ENCODE assay signal across 15 cellular contexts in the genomic region with DNA sequence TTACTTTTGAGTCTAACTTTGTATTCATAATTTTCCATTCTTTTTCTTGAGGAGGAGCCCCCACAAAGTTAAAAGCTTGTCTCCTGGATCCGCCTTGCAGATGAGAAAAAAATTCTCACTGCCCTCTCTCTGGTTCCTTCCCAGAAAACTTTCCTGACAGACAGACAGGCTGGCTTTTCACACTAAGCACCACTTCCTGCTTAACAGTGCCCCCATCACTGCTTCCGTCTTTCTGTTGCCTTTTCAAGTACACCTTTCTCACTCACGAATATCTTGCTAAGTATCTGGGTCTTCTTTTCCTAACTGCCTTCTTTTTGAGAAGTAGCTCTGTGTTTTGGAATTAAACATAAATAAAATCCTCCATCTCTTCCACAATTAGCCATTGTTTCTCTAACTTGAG. TPM values are rescaled to one million over a fixed set of nuclear protein-coding genes. Genes with fewer than 3 reads are reported as not detected.
DNase-seq lines count a peak whose midpoint lies in the region; ATAC-seq, FAIRE-seq and TF ChIP-seq lines count a peak whose summit lies in the region.
"Had no signal": no experiment of that assay in that cellular context is flagged by ENCODE, and none has a peak within 500 bp of the region (broad histone marks: within the 10 kb centered on the region; RNA-seq: fewer than 3 reads in every experiment).

No MANE protein-coding gene starts in this region.

- FAIRE-seq in GM12892 (lab: Jason Lieb, UNC), result peak; percentile 90

- peak overlapping the region; percentile 34 for H2BK120ac ChIP-seq in mesenchymal stem cell (ENCODE audit: low read depth, low read length)

- H2BK12ac ChIP-seq in mesenchymal stem cell (ENCODE audit: low read length in 2 of 2), result no peak overlapping the region

- H2AFZ ChIP-seq in GM23248, result 0 out of 2 replicates have a peak overlapping the region, but pooled peaks have one; percentile 30
- H2AFZ ChIP-seq in OCI-LY7 (ENCODE audit: low read length), result peak overlapping the region; percentile 98
- H2AFZ ChIP-seq in mesenchymal stem cell (ENCODE audit: low read depth, low read length), result peak overlapping the region; percentile 27

- CTCF ChIA-PET in OCI-LY7 (lab: Charles Lee; ENCODE audit: unreplicated experiment), result no interaction called here

- H2BK5ac ChIP-seq in mesenchymal stem cell (ENCODE audit: low read depth, low read length, poor library complexity, severe bottlenecking), result no peak overlapping the region

- H4K20me1 ChIP-seq in GM23248 (ENCODE audit: insufficient read depth), result no peaks in the 10 kb centered on the region
- H4K20me1 ChIP-seq in OCI-LY7 (ENCODE audit: insufficient read depth, low read length), result no peaks in the 10 kb centered on the region

- no peak overlapping the region for H3K4me2 ChIP-seq in GM23248 (ENCODE audit: unreplicated experiment)
- peak overlapping the region; percentile 52 for H3K4me2 ChIP-seq in OCI-LY7 (ENCODE audit: low read length)
- H3K4me2 ChIP-seq in mesenchymal stem cell (ENCODE audit: low read length, poor library complexity, severe bottlenecking), result no peak overlapping the region

- H3K14ac ChIP-seq in mesenchymal stem cell (ENCODE audit: low read length in 2 of 2), result no peak overlapping the region

- no peak overlapping the region for H3K27ac ChIP-seq in GM23248
- H3K27ac ChIP-seq in OCI-LY7 (ENCODE audit: low read depth, low read length, poor library complexity, severe bottlenecking), result no peak overlapping the region
- H3K27ac ChIP-seq in mesenchymal stem cell (ENCODE audit: low read length, poor library complexity, severe bottlenecking), result no peak overlapping the region
- H3K27ac ChIP-seq: breast epithelium, gastrocnemius medialis, VCaP had no signal

- H3K9me2 ChIP-seq in GM23248 (ENCODE audit: insufficient read depth) (no peaks in the 10 kb centered on the region), OCI-LY7 (ENCODE audit: insufficient read depth, low read length) (no peaks in the 10 kb centered on the region)

- no peak for TF ChIP-seq POLR2A in GM12892 (IDR thresholded peaks at IDR 0.05; ENCODE audit: low read depth, low read length)

- ATAC-seq in GM19035 (IDR thresholded peaks at IDR 0.05; ENCODE audit: unreplicated experiment), result no peak
- ATAC-seq in HG03565 (IDR thresholded peaks at IDR 0.05; ENCODE audit: unreplicated experiment), result no peak
- ATAC-seq: gastrocnemius medialis had no signal

- H3K18ac ChIP-seq in mesenchymal stem cell (ENCODE audit: low read depth in 1 of 2, low read length in 2 of 2), result peak overlapping the region in 1 of 2 experiments; percentile 76

- no peak overlapping the region for H4K91ac ChIP-seq in mesenchymal stem cell (ENCODE audit: low read length)

- H3F3A ChIP-seq in GM23248 (ENCODE audit: insufficient read depth), result no peaks in the 10 kb centered on the region

- H2BK15ac ChIP-seq in mesenchymal stem cell (ENCODE audit: low read depth, poor library complexity, severe bottlenecking), result no peak overlapping the region

- peak overlapping the region; percentile 41 for H4K8ac ChIP-seq in mesenchymal stem cell (ENCODE audit: low read length)

- in situ Hi-C loops in GM23248 (cut with MboI), result no loop called here

- DNase-seq in GM12892 (ENCODE audit: insufficient read length) (no peak), GM23248 (no peak), OCI-LY7 (ENCODE audit: low spot score) (peak; percentile 60), mesenchymal stem cell (no peak), HCEC 1CT (no peak), superior temporal gyrus (ENCODE audit: extremely low spot score) (no peak)
- DNase-seq: gastrocnemius medialis, GF-D8, IMR-90, NCI-H82, substantia nigra had no signal

- H3K9ac ChIP-seq in GM23248 (no peak overlapping the region), mesenchymal stem cell (ENCODE audit: low read length) (no peak overlapping the region)

- TF ChIP-seq CTCF in OCI-LY7 (conservative IDR thresholded peaks at IDR 0.05; ENCODE audit: low read length), result peak; percentile 56; the same call in 1 of the 2 replicates

- no peak overlapping the region for H2AK5ac ChIP-seq in mesenchymal stem cell (ENCODE audit: low read length, severe bottlenecking)

- no peak overlapping the region for H3K4me3 ChIP-seq in GM23248
- H3K4me3 ChIP-seq in OCI-LY7 (ENCODE audit: low read depth, low read length, poor library complexity, severe bottlenecking), result peak overlapping the region; percentile 1
- no peak overlapping the region for H3K4me3 ChIP-seq in mesenchymal stem cell (ENCODE audit: insufficient read depth in 1 of 2, low read depth in 1 of 2, low read length in 2 of 2)
- H3K4me3 ChIP-seq: breast epithelium, gastrocnemius medialis had no signal

- H3K23ac ChIP-seq in mesenchymal stem cell (ENCODE audit: low read length in 2 of 2), result no peak overlapping the region

- POLR2A ChIA-PET in OCI-LY7 (lab: Charles Lee), result interaction anchor here (0.6 to 6.0 kb wide), 4 partner anchors 19 to 47 kb away, joined by 3 to 37 read pairs (median 5); a partner anchor contains a TSS

- H3K79me1 ChIP-seq in mesenchymal stem cell (replicated peaks; ENCODE audit: low read length, poor library complexity, severe bottlenecking), result no peaks in the 10 kb centered on the region

- H3K9me3 ChIP-seq in GM23248 (ENCODE audit: low read depth), result no peaks in the 10 kb centered on the region
- no peaks in the 10 kb centered on the region for H3K9me3 ChIP-seq in OCI-LY7 (ENCODE audit: low read length)
- H3K9me3 ChIP-seq in mesenchymal stem cell (ENCODE audit: control insufficient read depth, low read length), result no peaks in the 10 kb centered on the region
- H3K9me3 ChIP-seq: breast epithelium, gastrocnemius medialis had no signal

- no peaks in the 10 kb centered on the region for H3K27me3 ChIP-seq in GM23248 (replicated peaks; ENCODE audit: insufficient read depth)
- no peaks in the 10 kb centered on the region for H3K27me3 ChIP-seq in mesenchymal stem cell (ENCODE audit: control insufficient read depth in 1 of 2, insufficient read depth in 1 of 2, low read length in 2 of 2)
- H3K27me3 ChIP-seq: breast epithelium, gastrocnemius medialis had no signal

- 64 to 74% methylated on average over 3 of the region's 3 CpGs for WGBS in GM23248 (ENCODE audit: low coverage in 1 of 2, low lambda C conversion rate in 2 of 2, missing lambda C conversion rate in 2 of 2), 2 experiments
- WGBS in mesenchymal stem cell, result 81% methylated on average over 1 of the region's 3 CpGs

- H3K79me2 ChIP-seq in GM23248 (ENCODE audit: insufficient read depth), result no peaks in the 10 kb centered on the region
- no peaks in the 10 kb centered on the region for H3K79me2 ChIP-seq in OCI-LY7 (ENCODE audit: insufficient read depth, low read depth, low read length)

- H3K36me3 ChIP-seq in GM23248 (ENCODE audit: low read depth), result no peaks in the 10 kb centered on the region
- no peaks in the 10 kb centered on the region for H3K36me3 ChIP-seq in OCI-LY7 (ENCODE audit: insufficient read depth, low read length)
- H3K36me3 ChIP-seq in mesenchymal stem cell (ENCODE audit: control insufficient read depth in 1 of 2, insufficient read depth in 2 of 2, low read depth in 1 of 2, low read length in 2 of 2), result no peaks in the 10 kb centered on the region
- H3K36me3 ChIP-seq: breast epithelium, gastrocnemius medialis had no signal

- peak overlapping the region in 1 of 2 experiments; percentile 84 for H3K4ac ChIP-seq in mesenchymal stem cell (ENCODE audit: low read depth in 1 of 2, low read length in 2 of 2)

- H3K4me1 ChIP-seq in GM23248 (ENCODE audit: insufficient read depth) (no peaks in the 10 kb centered on the region), OCI-LY7 (ENCODE audit: insufficient read depth, low read length, poor library complexity, severe bottlenecking) (peaks cover 41% of the 10 kb centered on the region), mesenchymal stem cell (ENCODE audit: control insufficient read depth, insufficient read depth, low read depth, low read length) (no peaks in the 10 kb centered on the region)
- H3K4me1 ChIP-seq: breast epithelium, gastrocnemius medialis had no signal

- intact Hi-C loops in OCI-LY7 (cut with micrococcal nuclease; ENCODE audit: unreplicated experiment), result loop anchor here (2.0 kb wide), 1 partner anchor 50 kb away; a partner anchor contains a TSS

- no TSS peak for BruUV-seq in OCI-LY7 (replicated peaks; lab: Mats Ljungman, UMichigan)

RNA-seq across cellular contexts. Expression of a gene that starts 19.8 kb away (rescaled TPM):
- 24.1 TPM for polyA plus RNA-seq in GM12892 (2012; ENCODE audit: missing spikeins)
- 30.5 and 36.7 TPM in 2 replicates for total RNA-seq in GM23248 (2014; rRNA removed; shearing (Covaris generic))
- polyA plus RNA-seq in GM23248 (2016; fragmentation: Nextera tagmentation; extraction: Ambion mirVana), result 41.6 and 42.0 TPM in 2 replicates
- total RNA-seq in OCI-LY7 (2014; rRNA removed; shearing (Covaris generic)), result 12.7 and 14.0 TPM in 2 replicates
- total RNA-seq in OCI-LY7 (2022), result 16.3 and 20.8 TPM in 2 replicates
- polyA plus RNA-seq in mesenchymal stem cell (2013, experiment 1 of 2), result 43.9 TPM
- 45.5 TPM for polyA plus RNA-seq in mesenchymal stem cell (2013, experiment 2 of 2)

RNA-seq across cellular contexts. Expression of a gene that starts 49.8 kb away (rescaled TPM):
- polyA plus RNA-seq in GM12892 (2012; ENCODE audit: missing spikeins), result 2.6 TPM
- not detected in 2 replicates for total RNA-seq in GM23248 (2014; rRNA removed; shearing (Covaris generic))
- not detected in 2 replicates for polyA plus RNA-seq in GM23248 (2016; fragmentation: Nextera tagmentation; extraction: Ambion mirVana)
- total RNA-seq in OCI-LY7 (2014; rRNA removed; shearing (Covaris generic)), result 0.03 TPM in 2 replicates
- total RNA-seq in OCI-LY7 (2022), result 0.30 TPM in 1 of 2 replicates, not detected in the other
- polyA plus RNA-seq in mesenchymal stem cell (2013, experiment 1 of 2), result 0.81 TPM
- 0.60 TPM for polyA plus RNA-seq in mesenchymal stem cell (2013, experiment 2 of 2)
- polyA plus RNA-seq: IMR-90 had no signal

Comparison
In these comparisons a context has a peak if more than half of its experiments do, and no peak if none do; other contexts are left out.
1. H2AFZ ChIP-seq: peak in every context shown above with its lines; median percentile 98 in OCI-LY7; 30 in GM23248; 27 in mesenchymal stem cell.